Comparison of ENCODE assay signal across 8 cellular contexts in genomic region chr11:75338516-75339218, GRCh38. TPM values are rescaled to one million over a fixed set of nuclear protein-coding genes. Genes with fewer than 3 reads are reported as not detected.
A peak's percentile ranks its signal among the peaks of the same experiment; 100 is the strongest.
DNase-seq lines count a peak whose midpoint lies in the region; ATAC-seq, FAIRE-seq and TF ChIP-seq lines count a peak whose summit lies in the region.

No MANE protein-coding gene starts in this region.

- H3K4me3 ChIP-seq in right atrium auricular region (no peak overlapping the region), K562 (no peak overlapping the region), mesendoderm (ENCODE audit: low read length) (no peak overlapping the region)

- H4K5ac ChIP-seq in mesendoderm (ENCODE audit: low read length): no peak overlapping the region

- peak overlapping the region; percentile 53 for H3K27ac Mint-ChIP-seq in type B pancreatic cell

- H3K27me3 ChIP-seq in right atrium auricular region (no peaks in the 10 kb centered on the region), K562 (ENCODE audit: control insufficient read depth in 2 of 2, insufficient read depth in 2 of 2, low read length in 2 of 2) (no peaks in the 10 kb centered on the region), mesendoderm (ENCODE audit: insufficient read depth, low read length, poor library complexity) (no peaks in the 10 kb centered on the region)

- POLR2A ChIA-PET in K562 (lab: Yijun Ruan, JAX): interaction anchor here (0.9 to 2.2 kb wide), 2 partner anchors 13 to 21 kb away, joined by 3 to 7 read pairs; partner anchors contain the start of gene ARRB1

- in situ Hi-C loops in K562 (cut with MboI): no loop called here

- no peak overlapping the region for H2BK15ac ChIP-seq in mesendoderm (replicated peaks; ENCODE audit: low read depth)

- no peak overlapping the region for H2BK5ac ChIP-seq in mesendoderm (ENCODE audit: low read length)

- H3K4me1 ChIP-seq in right atrium auricular region (peaks cover 0 to 89% of the 10 kb centered on the region in 2 donors), K562 (replicated peaks in 1 of 2; ENCODE audit: control insufficient read depth in 2 of 2, insufficient read depth in 2 of 2, low read length in 2 of 2) (peaks cover 74 to 79% of the 10 kb centered on the region in 2 experiments), mesendoderm (ENCODE audit: control insufficient read depth, low read depth, low read length) (peaks cover 49% of the 10 kb centered on the region)

- H3K56ac ChIP-seq in mesendoderm (ENCODE audit: low read length): peak overlapping the region; percentile 92

- no peaks in the 10 kb centered on the region for H3K9me3 Mint-ChIP-seq in type B pancreatic cell

- peak overlapping the region; percentile 71 for H3K18ac ChIP-seq in mesendoderm (ENCODE audit: low read length)

- no peak for TF ChIP-seq RAD21 in K562 (CRISPR knock-in tag; conservative IDR thresholded peaks at IDR 0.05 in 1 of 2, IDR thresholded peaks at IDR 0.05 in 1 of 2)

- no peak for TF ChIP-seq POLR2A in K562 (conservative IDR thresholded peaks at IDR 0.05)

- no peak for FAIRE-seq in K562 (lab: Jason Lieb, UNC)

- H3K9me3 ChIP-seq in right atrium auricular region (no peaks in the 10 kb centered on the region), K562 (replicated peaks; ENCODE audit: control insufficient read depth, insufficient read depth, low read depth, low read length) (no peaks in the 10 kb centered on the region)

- intact Hi-C loops in Right ventricle myocardium inferior (cut with DNase I): no loop called here
- intact Hi-C loops in K562 (cut with micrococcal nuclease): no loop called here

- H4K20me1 ChIP-seq in K562 (replicated peaks; ENCODE audit: control insufficient read depth, insufficient read depth, low read length): peaks cover 11% of the 10 kb centered on the region; the same call in 1 of the 2 replicates

- peaks cover 38% of the 10 kb centered on the region for H3K79me1 ChIP-seq in mesendoderm (ENCODE audit: low read length)

- no peaks in the 10 kb centered on the region for H3K9me1 ChIP-seq in K562 (ENCODE audit: control insufficient read depth, insufficient read depth, low read length)

- TF ChIP-seq EP300 in K562 (IDR thresholded peaks at IDR 0.05; ENCODE audit: low read length): no peak

- peak overlapping the region in 1 of 2 experiments; percentile 61; a peak in 2 of 4 replicates for H3K9ac ChIP-seq in K562 (ENCODE audit: insufficient read depth in 1 of 2, low read depth in 2 of 2, low read length in 2 of 2)
- H3K9ac ChIP-seq in mesendoderm (ENCODE audit: low read length): peak overlapping the region; percentile 18

- WGBS in K562 (ENCODE audit: insufficient coverage, low coverage, missing lambda C conversion rate): 54% methylated on average over 7 of the region's 8 CpGs
- no CpG with 5 or more reads among the region's 8 CpGs for WGBS in mesendoderm (ENCODE audit: extremely low coverage, insufficient coverage, low lambda C conversion rate)

- no peak overlapping the region for H2AFZ ChIP-seq in K562 (ENCODE audit: low read depth, low read length)

- H3K4me1 Mint-ChIP-seq in type B pancreatic cell (ENCODE audit: unreplicated experiment): peaks cover 79% of the 10 kb centered on the region

- peak overlapping the region; percentile 31 for H3K4me3 Mint-ChIP-seq in type B pancreatic cell

- H2BK120ac ChIP-seq in mesendoderm (ENCODE audit: low read depth, low read length): no peak overlapping the region

- no peak overlapping the region for H3K23ac ChIP-seq in mesendoderm (ENCODE audit: low read length)

- H3K79me2 ChIP-seq in K562 (ENCODE audit: control insufficient read depth, insufficient read depth, low read length): peaks cover 86% of the 10 kb centered on the region
- H3K79me2 ChIP-seq in mesendoderm (ENCODE audit: control insufficient read depth, insufficient read depth, low read length): peaks cover 46% of the 10 kb centered on the region

- H2AK5ac ChIP-seq in mesendoderm (ENCODE audit: low read length): peak overlapping the region; percentile 98

- H3K27me3 Mint-ChIP-seq in type B pancreatic cell: no peaks in the 10 kb centered on the region

- no peak overlapping the region for H3K4me2 ChIP-seq in K562 (ENCODE audit: insufficient read depth, low read length)
- H3K4me2 ChIP-seq in mesendoderm (ENCODE audit: low read length): no peak overlapping the region

- H3K27ac ChIP-seq in right atrium auricular region: peak overlapping the region in 1 of 2 donors; percentile 69
- H3K27ac ChIP-seq in K562 (ENCODE audit: extremely low read depth, low read depth, low read length): peak overlapping the region; percentile 82; the same call in 1 of the 3 replicates
- peak overlapping the region; percentile 58 for H3K27ac ChIP-seq in mesendoderm (ENCODE audit: low read depth, low read length)

- no peak overlapping the region for H4K8ac ChIP-seq in mesendoderm (ENCODE audit: low read depth, low read length)

- no peak for TF ChIP-seq CTCF in right atrium auricular region (IDR thresholded peaks at IDR 0.05)
- TF ChIP-seq CTCF in K562 (IDR thresholded peaks at IDR 0.05 in 2 of 3, conservative IDR thresholded peaks at IDR 0.05 in 1 of 3; ENCODE audit: insufficient read depth in 2 of 3, low read depth in 1 of 3, low read length in 3 of 3): no peak
- no peak for TF ChIP-seq CTCF in type B pancreatic cell (conservative IDR thresholded peaks at IDR 0.05)

- peaks cover 3% of the 10 kb centered on the region for H3K36me3 Mint-ChIP-seq in type B pancreatic cell

- CTCF ChIA-PET in K562 (lab: Yijun Ruan, JAX; ENCODE audit: low intra/inter-chr PET ratio): no interaction called here

- H3K4ac ChIP-seq in mesendoderm (ENCODE audit: low read depth, low read length): peak overlapping the region; percentile 24

- no TSS peak for BruUV-seq in K562 (replicated peaks; lab: Mats Ljungman, UMichigan)

- ATAC-seq in Right ventricle myocardium inferior (no peak), K562 (no peak), HG02970 (IDR thresholded peaks at IDR 0.05; ENCODE audit: low FRiP score, unreplicated experiment) (no peak)

- H3K36me3 ChIP-seq in right atrium auricular region (no peaks in the 10 kb centered on the region), K562 (ENCODE audit: control insufficient read depth, insufficient read depth, low read length) (peaks cover 24% of the 10 kb centered on the region; the same call in 1 of the 3 replicates), mesendoderm (ENCODE audit: control insufficient read depth, insufficient read depth, low read length) (no peaks in the 10 kb centered on the region)

- DNase-seq in Right ventricle myocardium inferior (ENCODE audit: missing footprints) (peak; percentile 66), right atrium auricular region (ENCODE audit: low spot score) (no peak), K562 (ENCODE audit: extremely low read depth in 1 of 4, low spot score in 3 of 4) (no peak), mesendoderm (no peak), type B pancreatic cell (ENCODE audit: extremely low spot score, unreplicated experiment) (no peak), DMS79 treated with DMSO at 0.1 percent for 48 hours (lab: John Stamatoyannopoulos, UW) (no peak), SHP77 (lab: John Stamatoyannopoulos, UW) (no peak)

TF ChIP-seq in K562, 482 proteins besides CTCF, POLR2A, EP300 and RAD21 (continues in another document):
- TF ChIP-seq ZNF280A (IDR thresholded peaks at IDR 0.05; ENCODE audit: low read depth, partially characterized antibody): no peak
- no peak for TF ChIP-seq SMAD3 (CRISPR knock-in tag; conservative IDR thresholded peaks at IDR 0.05)
- TF ChIP-seq ZNF830 (CRISPR knock-in tag; IDR thresholded peaks at IDR 0.05): no peak
- no peak for TF ChIP-seq HNRNPH1 (optimal IDR thresholded peaks at IDR 0.05; ENCODE audit: low read depth, low read length)
- no peak for TF ChIP-seq ZNF282 (CRISPR knock-in tag; IDR thresholded peaks at IDR 0.05)
- TF ChIP-seq MYC (IDR thresholded peaks at IDR 0.05; ENCODE audit: low read depth, low read length): 0 out of 2 replicates have a peak, but pooled peaks have one; percentile 28
- no peak for TF ChIP-seq MYC (CRISPR knock-in tag; IDR thresholded peaks at IDR 0.05; ENCODE audit: borderline replicate concordance, low read depth)
- TF ChIP-seq RNF2 (IDR thresholded peaks at IDR 0.05): no peak
- TF ChIP-seq C11orf30 (IDR thresholded peaks at IDR 0.05; ENCODE audit: low read depth): peak; percentile 62; the same call in 1 of the 2 replicates

RNA-seq across cellular contexts. Expression of gene ARRB1, which starts 12.8 kb away (rescaled TPM):
- total RNA-seq in Right ventricle myocardium inferior: 30.3 TPM
- 10 to 100 TPM; 19.4 to 22.9 TPM for total RNA-seq in right atrium auricular region
- 58.4 and 169 TPM in 2 replicates for total RNA-seq in K562 (2011; cell fraction: chromatin; rRNA removed; ENCODE audit: low replicate concordance)
- 93.3 and 107 TPM in 2 replicates for total RNA-seq in K562 (2011; cell fraction: nucleolus; rRNA removed)
- 70.8 and 73.7 TPM in 2 replicates for total RNA-seq in K562 (2011; cell fraction: nucleoplasm; rRNA removed)
- 21.8 and 27.6 TPM in 2 replicates for total RNA-seq in K562 (2014; rRNA removed)
- 22.9 and 28.5 TPM in 2 replicates for total RNA-seq in K562 (2014; rRNA removed; fragmentation: Illumina TruSeq; extraction: Trizol)
- 41.7 and 43.5 TPM in 2 replicates for total RNA-seq in K562 (2015; rRNA removed; fragmentation: Illumina TruSeq; extraction: Trizol)
- total RNA-seq in K562 (2021): 43.6 and 45.4 TPM in 2 replicates
- polyA plus RNA-seq in K562 (2011; rRNA removed): 26.2 and 30.8 TPM in 2 replicates
- 28.6 and 44.2 TPM in 2 replicates for polyA plus RNA-seq in K562 (2011; cell fraction: cytosol; rRNA removed)
- polyA plus RNA-seq in K562 (2011; cell fraction: nucleus; rRNA removed): 30.8 and 44.9 TPM in 2 replicates
- polyA plus RNA-seq in K562 (2012): 33.4 and 35.1 TPM in 2 replicates
- 35.6 and 38.4 TPM in 2 replicates for polyA plus RNA-seq in K562 (2014; fragmentation: Illumina TruSeq; extraction: Trizol)
- polyA plus RNA-seq in K562 (2014; fragmentation: Nextera tagmentation; extraction: Ambion mirVana): 10 to 100 TPM in 1 of 2 experiments, 1 to 10 TPM in 1; 6.6 to 13.1 TPM
- polyA plus RNA-seq in K562 (2014; rRNA removed): 24.2 and 30.6 TPM in 2 replicates
- polyA minus RNA-seq in K562 (2011; rRNA and poly(A)+ RNA removed): 80.3 and 121 TPM in 2 replicates
- 31.7 and 45.7 TPM in 2 replicates for polyA minus RNA-seq in K562 (2011; cell fraction: cytosol; rRNA and poly(A)+ RNA removed)
- 63.5 and 65.3 TPM in 2 replicates for polyA minus RNA-seq in K562 (2011; cell fraction: nucleus; rRNA and poly(A)+ RNA removed)
- 42.6 TPM for polyA plus RNA-seq in mesendoderm (2013, experiment 1 of 2)
- 43.2 TPM for polyA plus RNA-seq in mesendoderm (2013, experiment 2 of 2)
- 32.7 and 32.8 TPM in 2 replicates for total RNA-seq in type B pancreatic cell (ENCODE audit: low replicate concordance)
